In genomic region chr9:137303031-137303892, GRCh38 we compare ENCODE assay signal across 1 cellular context.
TF ChIP-seq lines count a peak whose summit lies in the region.

No MANE protein-coding gene starts in this region.

TF ChIP-seq in endothelial cell of umbilical vein, 7 proteins besides CTCF, POLR2A, EP300 and RAD21 (continued from another document):
- TF ChIP-seq, protein P1, sequence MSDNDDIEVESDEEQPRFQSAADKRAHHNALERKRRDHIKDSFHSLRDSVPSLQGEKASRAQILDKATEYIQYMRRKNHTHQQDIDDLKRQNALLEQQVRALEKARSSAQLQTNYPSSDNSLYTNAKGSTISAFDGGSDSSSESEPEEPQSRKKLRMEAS (IDR thresholded peaks at IDR 0.05; ENCODE audit: insufficient read depth, insufficient read length), result no peak
- TF ChIP-seq GATA2 (IDR thresholded peaks at IDR 0.05; ENCODE audit: insufficient read depth, insufficient read length, low read depth, low read length), result no peak
